In genomic region chr6:166712554-166713228, GRCh38 we compare ENCODE assay signal across 2 cellular contexts.
A peak's percentile ranks its signal among the peaks of the same experiment; 100 is the strongest.
TF ChIP-seq lines count a peak whose summit lies in the region.

No MANE protein-coding gene starts in this region.

TF ChIP-seq in GM23338, 12 proteins besides CTCF, POLR2A, EP300 and RAD21:
- TF ChIP-seq REST (IDR thresholded peaks at IDR 0.05; ENCODE audit: unreplicated experiment) (no peak), STAT1 (IDR thresholded peaks at IDR 0.05; ENCODE audit: unreplicated experiment) (no peak), ETS1 (IDR thresholded peaks at IDR 0.05) (no peak)

TF ChIP-seq in H1, 55 proteins besides CTCF, POLR2A, EP300 and RAD21:
- TF ChIP-seq TCF12 (IDR thresholded peaks at IDR 0.05; ENCODE audit: low read depth, low read length) (0 out of 2 replicates have a peak, but pooled peaks have one; percentile 16), EZH2 (IDR thresholded peaks at IDR 0.05; ENCODE audit: low read depth, low read length, severe bottlenecking) (no peak)
